16 cellular contexts compared by ENCODE assay signal in the genomic region with DNA sequence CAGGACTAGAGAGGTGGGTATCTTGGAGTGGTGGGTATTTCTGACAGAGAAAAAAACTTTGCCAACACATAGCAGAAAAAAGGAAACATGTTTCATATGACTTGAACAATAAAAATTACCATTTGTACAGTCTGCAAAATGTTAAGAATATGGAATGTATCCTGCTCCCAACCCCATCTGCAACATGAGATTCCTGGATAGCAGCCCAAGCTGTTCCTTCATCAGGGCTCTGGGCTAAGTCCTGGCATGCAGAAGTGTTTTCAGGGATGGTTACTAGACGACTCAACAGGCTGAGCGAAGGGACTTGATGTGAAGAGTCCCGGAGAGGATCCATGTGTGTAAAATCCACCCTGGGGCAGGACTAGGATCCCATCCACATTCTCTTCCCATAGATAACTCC.
DNase-seq lines count a peak whose midpoint lies in the region; ATAC-seq and TF ChIP-seq lines count a peak whose summit lies in the region.
"Had no signal": no experiment of that assay in that cellular context is flagged by ENCODE, and none has a peak within 500 bp of the region (broad histone marks: within the 10 kb centered on the region; RNA-seq: fewer than 3 reads in every experiment).

No MANE protein-coding gene starts in this region.

- H3K36me3 ChIP-seq in Karpas-422 (ENCODE audit: insufficient read depth, low read length) (no peaks in the 10 kb centered on the region), BE2C (no peaks in the 10 kb centered on the region)
- H3K36me3 ChIP-seq: BLaER1 treated with 17β-estradiol and CSF1 and Interleukin-3, amounts not matched to agents 10 nM and 100 nM; right atrium auricular region had no signal

- H3K4me1 ChIP-seq in Karpas-422 (ENCODE audit: low read length) = no peaks in the 10 kb centered on the region
- H3K4me1 ChIP-seq in BE2C = no peaks in the 10 kb centered on the region

- H3K9me2 ChIP-seq in Karpas-422 (replicated peaks; ENCODE audit: insufficient read depth, low read length) = no peaks in the 10 kb centered on the region

- H3K9me3 ChIP-seq in Karpas-422 (ENCODE audit: low read length) (no peaks in the 10 kb centered on the region), BE2C (no peaks in the 10 kb centered on the region)
- H3K9me3 ChIP-seq: BLaER1 treated with 17β-estradiol and CSF1 and Interleukin-3, amounts not matched to agents 10 nM and 100 nM; right atrium auricular region had no signal

- H3K79me2 ChIP-seq in Karpas-422 (ENCODE audit: low read length) = no peaks in the 10 kb centered on the region

- H2AFZ ChIP-seq in Karpas-422 (ENCODE audit: low read length) = no peak overlapping the region

- no peak overlapping the region for H3K27ac ChIP-seq in Karpas-422 (ENCODE audit: low read length)
- H3K27ac ChIP-seq: BLaER1 treated with 17β-estradiol and CSF1 and Interleukin-3, amounts not matched to agents 10 nM and 100 nM; right atrium auricular region had no signal

- no peaks in the 10 kb centered on the region for H4K20me1 ChIP-seq in Karpas-422 (ENCODE audit: insufficient read depth, low read depth, low read length)
- H4K20me1 ChIP-seq: BLaER1 treated with 17β-estradiol and CSF1 and Interleukin-3, amounts not matched to agents 10 nM and 100 nM had no signal

- H3K9ac ChIP-seq in Karpas-422 (ENCODE audit: low read length) = no peak overlapping the region
- H3K9ac ChIP-seq: BLaER1 treated with 17β-estradiol and CSF1 and Interleukin-3, amounts not matched to agents 10 nM and 100 nM had no signal

- TF ChIP-seq CTCF in choroid plexus epithelial cell (conservative IDR thresholded peaks at IDR 0.05; ENCODE audit: low read depth, low read length) (no peak), BE2C (IDR thresholded peaks at IDR 0.05; ENCODE audit: low read depth, low read length) (no peak)

- H3K27me3 ChIP-seq in Karpas-422 (ENCODE audit: low read length) (no peaks in the 10 kb centered on the region), BE2C (no peaks in the 10 kb centered on the region)
- H3K27me3 ChIP-seq: right atrium auricular region had no signal

- DNase-seq in DMS 273 treated with DMSO at 0.1 percent for 48 hours (lab: John Stamatoyannopoulos, UW) (peak; percentile 24), NCI-H226 (peak; percentile 49), choroid plexus epithelial cell (ENCODE audit: low read depth) (peak; percentile 62), myocyte (ENCODE audit: low read depth) (peak; percentile 73), DMS153 treated with DMSO at 0.1 percent for 48 hours (lab: John Stamatoyannopoulos, UW; ENCODE audit: unreplicated experiment) (no peak), Karpas-422 (no peak), BE2C (no peak)
- DNase-seq: activated CD4-positive, alpha-beta T cell treated with anti-CD3 and anti-CD28 coated beads, Interleukin-2, amount 50 U/mL, for 48 hours; cerebellar nuclear complex; immature natural killer cell; mesenchymal stem cell; NCI-H748 treated with DMSO at 0.1 percent for 48 hours had no signal

- no peak overlapping the region for H3K4me2 ChIP-seq in Karpas-422 (ENCODE audit: low read depth, low read length, poor library complexity, severe bottlenecking)
- H3K4me2 ChIP-seq: BLaER1 treated with 17β-estradiol and CSF1 and Interleukin-3, amounts not matched to agents 10 nM and 100 nM had no signal

- H3K4me3 ChIP-seq in choroid plexus epithelial cell (ENCODE audit: low read depth, low read length) (no peak overlapping the region), Karpas-422 (ENCODE audit: low read length) (no peak overlapping the region), BE2C (ENCODE audit: low read depth, low read length) (no peak overlapping the region)
- H3K4me3 ChIP-seq: BLaER1 treated with 17β-estradiol and CSF1 and Interleukin-3, amounts not matched to agents 10 nM and 100 nM; right atrium auricular region had no signal

- ATAC-seq in GM18511 (IDR thresholded peaks at IDR 0.05; ENCODE audit: unreplicated experiment) = no peak
- ATAC-seq: HepG2 had no signal

Comparison
In these comparisons a context has a peak if more than half of its experiments do, and no peak if none do; other contexts are left out.
1. DNase-seq: peak in DMS 273 treated with DMSO at 0.1 percent for 48 hours (single experiment), NCI-H226 (single experiment), choroid plexus epithelial cell (single experiment) and myocyte (single experiment); none in DMS153 treated with DMSO at 0.1 percent for 48 hours (single experiment), Karpas-422 (single experiment) and BE2C (single experiment).